In the genomic region with DNA sequence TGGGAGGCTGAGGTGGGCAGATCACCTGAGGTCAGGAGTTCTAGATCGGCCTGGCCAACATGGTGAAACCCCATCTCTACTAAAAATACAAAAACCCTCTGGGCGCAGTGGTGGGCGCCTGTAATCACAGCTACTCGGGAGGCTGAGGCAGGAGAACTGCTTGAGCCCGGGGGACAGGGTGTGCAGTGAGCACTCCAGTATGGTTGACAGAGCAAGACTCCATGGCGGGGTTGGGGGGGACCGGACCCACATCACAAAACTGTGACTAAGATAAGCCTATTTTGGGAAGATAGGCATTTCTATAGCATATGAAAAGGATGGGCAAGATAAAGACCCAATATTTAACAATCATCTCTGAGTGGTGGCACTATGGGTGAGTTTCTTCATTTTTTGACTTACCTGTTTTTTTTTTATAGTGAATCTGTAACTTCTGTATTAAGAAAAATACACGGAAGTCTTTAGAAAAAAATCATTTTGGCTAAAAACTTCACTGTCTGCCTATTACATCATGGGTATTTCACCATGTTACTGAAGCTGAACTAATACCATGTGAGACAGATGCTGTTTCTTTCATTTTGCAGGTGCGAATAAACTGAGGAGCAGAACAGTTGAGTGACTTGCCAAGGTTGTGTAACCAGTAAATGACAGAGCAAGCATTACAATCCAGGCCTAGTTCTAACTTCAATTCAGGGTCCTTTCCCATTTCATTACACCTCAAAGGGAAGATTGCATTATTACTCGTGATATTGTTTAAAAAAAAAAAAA, we compare ENCODE assay signal across 1 cellular context.
TF ChIP-seq lines count a peak whose summit lies in the region.

No MANE protein-coding gene starts in this region.

TF ChIP-seq in endothelial cell of umbilical vein, 7 proteins besides CTCF, POLR2A, EP300 and RAD21:
- TF ChIP-seq JUN (IDR thresholded peaks at IDR 0.05; ENCODE audit: borderline replicate concordance, insufficient read depth, insufficient read length, low read depth) (no peak), MYC (IDR thresholded peaks at IDR 0.05; ENCODE audit: low read depth, low read length) (no peak), POLR2AphosphoS5 (IDR thresholded peaks at IDR 0.05; ENCODE audit: insufficient read depth, low read depth, low read length) (no peak), GATA2 (IDR thresholded peaks at IDR 0.05; ENCODE audit: insufficient read depth, insufficient read length, low read depth, low read length) (no peak), FOS (IDR thresholded peaks at IDR 0.05; ENCODE audit: borderline replicate concordance, insufficient read depth, low read length) (no peak), EZH2 (IDR thresholded peaks at IDR 0.05; ENCODE audit: borderline replicate concordance, low read depth, low read length, severe bottlenecking) (no peak)
- TF ChIP-seq, protein P1, sequence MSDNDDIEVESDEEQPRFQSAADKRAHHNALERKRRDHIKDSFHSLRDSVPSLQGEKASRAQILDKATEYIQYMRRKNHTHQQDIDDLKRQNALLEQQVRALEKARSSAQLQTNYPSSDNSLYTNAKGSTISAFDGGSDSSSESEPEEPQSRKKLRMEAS (IDR thresholded peaks at IDR 0.05; ENCODE audit: insufficient read depth, insufficient read length) = no peak
